Comparison of ENCODE assay signal across 29 cellular contexts in genomic region chr6:42370323-42370985, GRCh38.
DNase-seq lines count a peak whose midpoint lies in the region; ATAC-seq and TF ChIP-seq lines count a peak whose summit lies in the region.
"Had no signal": no experiment of that assay in that cellular context is flagged by ENCODE, and none has a peak within 500 bp of the region (broad histone marks: within the 10 kb centered on the region; RNA-seq: fewer than 3 reads in every experiment).

No MANE protein-coding gene starts in this region.

- ATAC-seq in natural killer cell treated with Interleukin-12 subunit alpha and Interleukin-12 subunit beta and Interleukin-15 and Interleukin-18, amount 100 ng/mL, for 72 hours: no peak
- ATAC-seq in natural killer cell: no peak
- no peak for ATAC-seq in central memory CD8-positive, alpha-beta T cell (replicated peaks; ENCODE audit: extremely low read depth, poor library complexity, severe bottlenecking)
- no peak for ATAC-seq in stimulated activated memory B cell treated with anti-CD40 and anti-IgM and Interleukin-4, amounts not matched to agents 10 μg/mL and 1 μg/mL and 100 μg/mL, for 72 hours
- ATAC-seq: CD8-positive, alpha-beta T cell; heart left ventricle; lower lobe of right lung; sciatic nerve had no signal

- H3K4me3 Mint-ChIP-seq in natural killer cell treated with Interleukin-12 subunit alpha and Interleukin-12 subunit beta and Interleukin-15 and Interleukin-18, amount 100 ng/mL, for 72 hours: no peak overlapping the region
- H3K4me3 Mint-ChIP-seq in natural killer cell (no peak overlapping the region), mesothelial cell of epicardium (no peak overlapping the region)
- H3K4me3 Mint-ChIP-seq in central memory CD8-positive, alpha-beta T cell: no peak overlapping the region
- H3K4me3 Mint-ChIP-seq in stimulated activated memory B cell treated with anti-CD40 and anti-IgM and Interleukin-4, amounts not matched to agents 10 μg/mL and 1 μg/mL and 100 μg/mL, for 72 hours: no peak overlapping the region

- no peaks in the 10 kb centered on the region for H3K36me3 Mint-ChIP-seq in natural killer cell treated with Interleukin-12 subunit alpha and Interleukin-12 subunit beta and Interleukin-15 and Interleukin-18, amount 100 ng/mL, for 72 hours
- no peaks in the 10 kb centered on the region for H3K36me3 Mint-ChIP-seq in natural killer cell
- H3K36me3 Mint-ChIP-seq in central memory CD8-positive, alpha-beta T cell (ENCODE audit: insufficient read depth): peaks cover 8% of the 10 kb centered on the region
- H3K36me3 Mint-ChIP-seq in stimulated activated memory B cell treated with anti-CD40 and anti-IgM and Interleukin-4, amounts not matched to agents 10 μg/mL and 1 μg/mL and 100 μg/mL, for 72 hours: no peaks in the 10 kb centered on the region
- no peaks in the 10 kb centered on the region for H3K36me3 Mint-ChIP-seq in mesothelial cell of epicardium

- H3K27ac ChIP-seq in PC-9 (peak overlapping the region; percentile 61; the same call in 1 of the 2 replicates), ascending aorta (no peak overlapping the region)
- H3K27ac ChIP-seq: adrenal gland, heart left ventricle, lower lobe of right lung, prostate gland, uterus, WERI-Rb-1 had no signal

- intact Hi-C loops in natural killer cell (cut with micrococcal nuclease) (no loop called here), PC-9 (cut with micrococcal nuclease; ENCODE audit: unreplicated experiment) (no loop called here), ascending aorta (cut with DNase I) (no loop called here)

- H3K4me3 ChIP-seq in PC-9 (no peak overlapping the region), ascending aorta (no peak overlapping the region)
- H3K4me3 ChIP-seq: adrenal gland, heart left ventricle, lower lobe of right lung, prostate gland, uterus had no signal

- H3K4me1 ChIP-seq in PC-9 (replicated peaks; ENCODE audit: insufficient read depth): peaks cover 19% of the 10 kb centered on the region
- H3K4me1 ChIP-seq in ascending aorta: no peaks in the 10 kb centered on the region
- H3K4me1 ChIP-seq: prostate gland, uterus had no signal

- peak overlapping the region; percentile 95 to 96 for H3K27ac Mint-ChIP-seq in natural killer cell treated with Interleukin-12 subunit alpha and Interleukin-12 subunit beta and Interleukin-15 and Interleukin-18, amount 100 ng/mL, for 72 hours
- H3K27ac Mint-ChIP-seq in natural killer cell (peak overlapping the region in 1 of 2 donors; percentile 12), mesothelial cell of epicardium (no peak overlapping the region)
- peak overlapping the region; percentile 97 for H3K27ac Mint-ChIP-seq in central memory CD8-positive, alpha-beta T cell (ENCODE audit: low read depth)
- peak overlapping the region; percentile 92 for H3K27ac Mint-ChIP-seq in stimulated activated memory B cell treated with anti-CD40 and anti-IgM and Interleukin-4, amounts not matched to agents 10 μg/mL and 1 μg/mL and 100 μg/mL, for 72 hours
- H3K27ac Mint-ChIP-seq: brain had no signal

- POLR2A ChIA-PET in PC-9 (lab: Charles Lee; ENCODE audit: unreplicated experiment): no interaction called here

- no TSS peak for BruUV-seq in PC-9 (replicated peaks; lab: Mats Ljungman, UMichigan)

- H3K36me3 ChIP-seq in PC-9 (ENCODE audit: low read depth) (no peaks in the 10 kb centered on the region), ascending aorta (no peaks in the 10 kb centered on the region)
- H3K36me3 ChIP-seq: adrenal gland, heart left ventricle, lower lobe of right lung, prostate gland, uterus, WERI-Rb-1 had no signal

- H3K9me3 Mint-ChIP-seq in natural killer cell treated with Interleukin-12 subunit alpha and Interleukin-12 subunit beta and Interleukin-15 and Interleukin-18, amount 100 ng/mL, for 72 hours: peaks cover 3% of the 10 kb centered on the region
- H3K9me3 Mint-ChIP-seq in natural killer cell (peaks cover 0 to 2% of the 10 kb centered on the region in 2 donors), mesothelial cell of epicardium (no peaks in the 10 kb centered on the region)
- H3K9me3 Mint-ChIP-seq in central memory CD8-positive, alpha-beta T cell: no peaks in the 10 kb centered on the region
- H3K9me3 Mint-ChIP-seq in stimulated activated memory B cell treated with anti-CD40 and anti-IgM and Interleukin-4, amounts not matched to agents 10 μg/mL and 1 μg/mL and 100 μg/mL, for 72 hours: peaks cover 3% of the 10 kb centered on the region
- H3K9me3 Mint-ChIP-seq: brain; CD8-positive, alpha-beta T cell had no signal

- H3K79me2 ChIP-seq in PC-9 (ENCODE audit: low read depth): peaks cover 24% of the 10 kb centered on the region; the same call in 1 of the 2 replicates

- no peaks in the 10 kb centered on the region for H3K27me3 Mint-ChIP-seq in natural killer cell treated with Interleukin-12 subunit alpha and Interleukin-12 subunit beta and Interleukin-15 and Interleukin-18, amount 100 ng/mL, for 72 hours
- H3K27me3 Mint-ChIP-seq in natural killer cell (ENCODE audit: low read depth in 2 of 2): no peaks in the 10 kb centered on the region
- H3K27me3 Mint-ChIP-seq in central memory CD8-positive, alpha-beta T cell: no peaks in the 10 kb centered on the region
- H3K27me3 Mint-ChIP-seq in stimulated activated memory B cell treated with anti-CD40 and anti-IgM and Interleukin-4, amounts not matched to agents 10 μg/mL and 1 μg/mL and 100 μg/mL, for 72 hours: no peaks in the 10 kb centered on the region
- H3K27me3 Mint-ChIP-seq in mesothelial cell of epicardium (ENCODE audit: low read depth): no peaks in the 10 kb centered on the region
- H3K27me3 Mint-ChIP-seq: brain had no signal

- no peaks in the 10 kb centered on the region for H3K9me3 ChIP-seq in PC-9 (ENCODE audit: insufficient read depth, low read depth)
- H3K9me3 ChIP-seq in ascending aorta: no peaks in the 10 kb centered on the region
- H3K9me3 ChIP-seq: adrenal gland, heart left ventricle, lower lobe of right lung, prostate gland, uterus had no signal

- no peaks in the 10 kb centered on the region for H3K9me2 ChIP-seq in PC-9 (ENCODE audit: insufficient read depth)

- TF ChIP-seq CTCF in natural killer cell (IDR thresholded peaks at IDR 0.05): no peak
- no peak for TF ChIP-seq CTCF in PC-9 (conservative IDR thresholded peaks at IDR 0.05)
- TF ChIP-seq CTCF in ascending aorta (IDR thresholded peaks at IDR 0.05): no peak
- no peak for TF ChIP-seq CTCF in mesothelial cell of epicardium (IDR thresholded peaks at IDR 0.05; ENCODE audit: unreplicated experiment)

- no peaks in the 10 kb centered on the region for H3K27me3 ChIP-seq in PC-9 (ENCODE audit: insufficient read depth, low read depth)
- no peaks in the 10 kb centered on the region for H3K27me3 ChIP-seq in ascending aorta
- H3K27me3 ChIP-seq: adrenal gland, heart left ventricle, uterus had no signal

- H3K4me1 Mint-ChIP-seq in natural killer cell treated with Interleukin-12 subunit alpha and Interleukin-12 subunit beta and Interleukin-15 and Interleukin-18, amount 100 ng/mL, for 72 hours (ENCODE audit: low read depth in 2 of 2): peaks cover 64 to 73% of the 10 kb centered on the region in 2 donors
- H3K4me1 Mint-ChIP-seq in natural killer cell (peaks cover 66 to 81% of the 10 kb centered on the region in 2 donors), mesothelial cell of epicardium (peaks cover 16% of the 10 kb centered on the region)
- H3K4me1 Mint-ChIP-seq in central memory CD8-positive, alpha-beta T cell: peaks cover 81% of the 10 kb centered on the region
- peaks cover 64% of the 10 kb centered on the region for H3K4me1 Mint-ChIP-seq in stimulated activated memory B cell treated with anti-CD40 and anti-IgM and Interleukin-4, amounts not matched to agents 10 μg/mL and 1 μg/mL and 100 μg/mL, for 72 hours

- no peaks in the 10 kb centered on the region for H4K20me1 ChIP-seq in PC-9 (ENCODE audit: insufficient read depth)

- no peak for DNase-seq in natural killer cell treated with Interleukin-12 subunit alpha and Interleukin-12 subunit beta and Interleukin-15 and Interleukin-18, amount 100 ng/mL, for 72 hours (ENCODE audit: low spot score)
- DNase-seq in natural killer cell (no peak), PC-9 (no peak), ascending aorta (ENCODE audit: low spot score in 2 of 2) (no peak), NCI-H1048 (lab: John Stamatoyannopoulos, UW) (no peak), mesothelial cell of epicardium (ENCODE audit: low spot score in 2 of 2, unreplicated experiment in 2 of 2) (no peak)
- no peak for DNase-seq in central memory CD8-positive, alpha-beta T cell (ENCODE audit: low spot score in 2 of 2)
- DNase-seq: activated CD4-positive, alpha-beta T cell treated with anti-CD3 and anti-CD28 coated beads, Interleukin-2, amount 50 U/mL, for 4 hours; effector CD4-positive, alpha-beta T cell; heart left ventricle; kidney; lower lobe of right lung; NCI-H1092 treated with DMSO at 0.1 percent for 48 hours; NCI-H187; NCI-H2171; NCI-H510A treated with DMSO at 0.1 percent for 48 hours; Right ventricle myocardium superior; stimulated activated CD4-positive, alpha-beta T cell treated with anti-CD3 and anti-CD28 coated beads, Interleukin-12 subunit alpha, Interleukin-12 subunit beta, amount 100 ng/mL, for 4 hours; stimulated activated CD4-positive, alpha-beta T cell treated with anti-CD3 and anti-CD28 coated beads, Interleukin-4, amount 100 ng/mL, for 1 hour; stimulated activated naive CD4-positive, alpha-beta T cell; T-helper 9 cell; uterus; WERI-Rb-1 had no signal

- peaks cover 14% of the 10 kb centered on the region; the same call in 1 of the 2 replicates for H3F3A ChIP-seq in PC-9 (ENCODE audit: insufficient read depth, low read depth)

- no peak overlapping the region for H2AFZ ChIP-seq in PC-9

- CTCF ChIA-PET in PC-9 (lab: Charles Lee): no interaction called here

- peak overlapping the region; percentile 37; the same call in 1 of the 2 replicates for H3K4me2 ChIP-seq in PC-9
